Comparison of ENCODE assay signal across 8 cellular contexts in genomic region chr7:16753102-16753931, GRCh38. TPM values are rescaled to one million over a fixed set of nuclear protein-coding genes. Genes with fewer than 3 reads are reported as not detected.
DNase-seq lines count a peak whose midpoint lies in the region; ATAC-seq and TF ChIP-seq lines count a peak whose summit lies in the region.

TSS of gene TSPAN13 (plus strand) at chr7:16753755. CDS start at chr7:16753968, 213 bp downstream.

- H3K4me3 Mint-ChIP-seq in activated T-cell treated with anti-CD3 and anti-CD28 coated beads, Interleukin-2, amount 50 U/mL, for 72 hours: peak within 1 kb of the TSS; percentile 69 to 88
- peak within 1 kb of the TSS; percentile 74 for H3K4me3 Mint-ChIP-seq in stimulated activated effector memory CD8-positive, alpha-beta T cell treated with anti-CD3 and anti-CD28 coated beads, Interleukin-12 subunit alpha, Interleukin-12 subunit beta, amount 100 ng/mL, for 72 hours

- peak within 1 kb of the TSS; percentile 89 for H2AFZ ChIP-seq in OCI-LY3 (ENCODE audit: low read depth, low read length)

- ATAC-seq in GM19467 (IDR thresholded peaks at IDR 0.05; ENCODE audit: unreplicated experiment): peak; percentile 64
- peak; percentile 95 to 96 for ATAC-seq in activated T-cell treated with anti-CD3 and anti-CD28 coated beads, Interleukin-2, amount 50 U/mL, for 72 hours (replicated peaks in 1 of 2)
- ATAC-seq in stimulated activated effector memory CD8-positive, alpha-beta T cell treated with anti-CD3 and anti-CD28 coated beads, Interleukin-12 subunit alpha, Interleukin-12 subunit beta, amount 100 ng/mL, for 72 hours: peak; percentile 86

- H3K27me3 Mint-ChIP-seq in activated T-cell treated with anti-CD3 and anti-CD28 coated beads, Interleukin-2, amount 50 U/mL, for 72 hours (ENCODE audit: low read depth): peaks cover 37% of the 10 kb centered on the region

- H3K27me3 ChIP-seq in OCI-LY3 (ENCODE audit: low read depth, low read length) (0 out of 2 replicates have a peak, but pooled peaks cover 10% of the 10 kb centered on the region), esophagus squamous epithelium (peaks cover 0 to 14% (median 0%) of the 10 kb centered on the region in 4 donors), muscle layer of duodenum (ENCODE audit: low read depth, low read length) (no peaks in the 10 kb centered on the region)

- DNase-seq in Ammon's horn (ENCODE audit: low spot score) (peak; percentile 70), esophagus squamous epithelium (lab: John Stamatoyannopoulos, UW) (peak; percentile 46)
- DNase-seq in Jurkat, Clone E6-1 (ENCODE audit: low read depth, low spot score): peak; percentile 64
- DNase-seq in activated T-cell treated with anti-CD3 and anti-CD28 coated beads, Interleukin-2, amount 50 U/mL, for 72 hours: peak; percentile 77 to 84
- peak; percentile 27 to 66 for DNase-seq in stimulated activated effector memory CD8-positive, alpha-beta T cell treated with anti-CD3 and anti-CD28 coated beads, Interleukin-12 subunit alpha, Interleukin-12 subunit beta, amount 100 ng/mL, for 72 hours (ENCODE audit: low spot score in 2 of 2)

- peak within 1 kb of the TSS; percentile 53 for H3K9ac ChIP-seq in OCI-LY3 (ENCODE audit: low read length)

- no peaks in the 10 kb centered on the region for H3K36me3 Mint-ChIP-seq in activated T-cell treated with anti-CD3 and anti-CD28 coated beads, Interleukin-2, amount 50 U/mL, for 72 hours (ENCODE audit: insufficient read depth in 2 of 2)
- H3K36me3 Mint-ChIP-seq in stimulated activated effector memory CD8-positive, alpha-beta T cell treated with anti-CD3 and anti-CD28 coated beads, Interleukin-12 subunit alpha, Interleukin-12 subunit beta, amount 100 ng/mL, for 72 hours: no peaks in the 10 kb centered on the region

- no peak for TF ChIP-seq CTCF in OCI-LY3 (IDR thresholded peaks at IDR 0.05; ENCODE audit: low read depth, low read length)
- TF ChIP-seq CTCF in esophagus squamous epithelium (IDR thresholded peaks at IDR 0.05): no peak

- peak within 1 kb of the TSS; percentile 80 for H3K4me2 ChIP-seq in OCI-LY3 (ENCODE audit: low read length)

- no peaks in the 10 kb centered on the region for H3K9me3 Mint-ChIP-seq in activated T-cell treated with anti-CD3 and anti-CD28 coated beads, Interleukin-2, amount 50 U/mL, for 72 hours
- no peaks in the 10 kb centered on the region for H3K9me3 Mint-ChIP-seq in stimulated activated effector memory CD8-positive, alpha-beta T cell treated with anti-CD3 and anti-CD28 coated beads, Interleukin-12 subunit alpha, Interleukin-12 subunit beta, amount 100 ng/mL, for 72 hours

- H3K4me3 ChIP-seq in Jurkat, Clone E6-1 (ENCODE audit: low read length): peak within 1 kb of the TSS; percentile 69
- H3K4me3 ChIP-seq in OCI-LY3 (ENCODE audit: low read length) (peak within 1 kb of the TSS; percentile 92), esophagus squamous epithelium (peak within 1 kb of the TSS; percentile 61 to 89 (median 70)), muscle layer of duodenum (ENCODE audit: low read depth in 1 of 2, low read length in 2 of 2) (peak within 1 kb of the TSS; percentile 72 to 87)

- H3K27ac ChIP-seq in OCI-LY3 (ENCODE audit: low read length) (no peak within 1 kb of the TSS), esophagus squamous epithelium (peak within 1 kb of the TSS; percentile 31 to 73 (median 64)), muscle layer of duodenum (ENCODE audit: low read length) (peak within 1 kb of the TSS; percentile 46)

- 8% methylated on average over 15 to 17 of the region's 48 CpGs for WGBS in esophagus squamous epithelium, 2 donors

- H3K4me1 Mint-ChIP-seq in activated T-cell treated with anti-CD3 and anti-CD28 coated beads, Interleukin-2, amount 50 U/mL, for 72 hours (ENCODE audit: low read depth): peaks cover 17% of the 10 kb centered on the region
- peaks cover 13% of the 10 kb centered on the region for H3K4me1 Mint-ChIP-seq in stimulated activated effector memory CD8-positive, alpha-beta T cell treated with anti-CD3 and anti-CD28 coated beads, Interleukin-12 subunit alpha, Interleukin-12 subunit beta, amount 100 ng/mL, for 72 hours

- no peaks in the 10 kb centered on the region for H3K36me3 ChIP-seq in OCI-LY3 (replicated peaks; ENCODE audit: low read depth, low read length)
- no peaks in the 10 kb centered on the region for H3K36me3 ChIP-seq in esophagus squamous epithelium
- H3K36me3 ChIP-seq in muscle layer of duodenum (ENCODE audit: control insufficient read depth in 1 of 2, insufficient read depth in 2 of 2, low read length in 2 of 2): no peaks in the 10 kb centered on the region

- H3K4me1 ChIP-seq in OCI-LY3 (ENCODE audit: low read length) (no peaks in the 10 kb centered on the region), esophagus squamous epithelium (peaks cover 0 to 18% (median 3%) of the 10 kb centered on the region in 3 donors), muscle layer of duodenum (ENCODE audit: control insufficient read depth in 1 of 2, insufficient read depth in 2 of 2, low read length in 2 of 2) (peaks cover 0 to 4% of the 10 kb centered on the region in 2 donors)

- peak in 1 of 4 donors; percentile 72 for TF ChIP-seq POLR2A in esophagus squamous epithelium (IDR thresholded peaks at IDR 0.05)

- H3K9me3 ChIP-seq in OCI-LY3 (ENCODE audit: insufficient read depth, low read length): no peaks in the 10 kb centered on the region
- no peaks in the 10 kb centered on the region for H3K9me3 ChIP-seq in esophagus squamous epithelium
- no peaks in the 10 kb centered on the region for H3K9me3 ChIP-seq in muscle layer of duodenum (ENCODE audit: control insufficient read depth in 1 of 2, low read length in 2 of 2)

- intact Hi-C loops in esophagus squamous epithelium (cut with DNase I): no loop called here

- H4K20me1 ChIP-seq in OCI-LY3 (ENCODE audit: insufficient read depth, low read length): no peaks in the 10 kb centered on the region

- no peaks in the 10 kb centered on the region for H3K79me2 ChIP-seq in OCI-LY3 (ENCODE audit: low read length)

- no peak within 1 kb of the TSS for H3K27ac Mint-ChIP-seq in activated T-cell treated with anti-CD3 and anti-CD28 coated beads, Interleukin-2, amount 50 U/mL, for 72 hours
- H3K27ac Mint-ChIP-seq in stimulated activated effector memory CD8-positive, alpha-beta T cell treated with anti-CD3 and anti-CD28 coated beads, Interleukin-12 subunit alpha, Interleukin-12 subunit beta, amount 100 ng/mL, for 72 hours: no peak within 1 kb of the TSS

RNA-seq across cellular contexts. Expression of gene TSPAN13, which starts in this region (rescaled TPM):
- 23.2 TPM for polyA plus RNA-seq in Jurkat, Clone E6-1 (2012; ENCODE audit: insufficient read depth, insufficient read length)
- total RNA-seq in activated T-cell treated with anti-CD3 and anti-CD28 coated beads, Interleukin-2, amount 50 U/mL, for 72 hours: 1 to 10 TPM; 1.1 to 1.2 TPM
- total RNA-seq in esophagus squamous epithelium: 10 to 100 TPM in 3 of 4 donors, 1 to 10 TPM in 1; 9.5 to 16.7 (median 12.1) TPM

Comparison
In these comparisons a context has a peak if more than half of its experiments do, and no peak if none do; other contexts are left out.
1. RNA of gene TSPAN13 (total RNA-seq): 9.5 to 16.7 TPM in esophagus squamous epithelium; 1.1 to 1.2 TPM in activated T-cell treated with anti-CD3 and anti-CD28 coated beads, Interleukin-2, amount 50 U/mL, for 72 hours; every median in the first group is over 4 times any median in the second.
2. Peak in every context shown above with its lines, with median percentiles within 50 percentile points of each other: DNase-seq, ATAC-seq and H3K4me3 ChIP-seq.